In the genomic region with DNA sequence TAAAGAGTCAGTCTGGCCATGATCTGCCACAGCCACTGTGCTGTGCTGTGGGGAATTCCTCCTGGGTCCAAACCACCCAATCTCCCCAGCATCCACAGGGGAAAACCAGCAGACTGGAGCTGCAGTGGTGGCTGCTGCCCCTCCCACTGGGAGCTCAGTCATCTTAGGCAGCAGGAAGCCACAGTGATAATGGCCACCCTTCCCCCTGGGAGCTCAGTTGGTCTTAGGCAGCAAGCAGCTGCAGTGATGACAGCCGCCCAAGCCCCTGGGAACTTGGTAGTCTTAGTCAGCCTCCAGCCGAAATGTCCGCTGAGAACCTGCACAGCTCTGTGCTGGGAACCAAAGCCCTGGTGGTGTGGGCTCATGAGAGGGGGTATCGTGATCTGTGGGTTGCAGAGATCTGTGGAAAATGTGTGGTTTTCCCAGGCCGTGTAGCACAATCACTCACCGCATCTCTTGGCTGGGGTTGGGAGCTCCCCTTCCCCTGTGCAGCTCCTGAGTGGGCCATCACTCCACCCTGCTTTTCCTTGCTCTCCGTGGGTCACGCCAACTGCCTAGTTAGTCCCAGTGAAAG, we compare ENCODE assay signal across 14 cellular contexts. TPM values are rescaled to one million over a fixed set of nuclear protein-coding genes. Genes with fewer than 3 reads are reported as not detected.
DNase-seq lines count a peak whose midpoint lies in the region; ATAC-seq and TF ChIP-seq lines count a peak whose summit lies in the region.
"Had no signal": no experiment of that assay in that cellular context is flagged by ENCODE, and none has a peak within 500 bp of the region (broad histone marks: within the 10 kb centered on the region; RNA-seq: fewer than 3 reads in every experiment).

No MANE protein-coding gene starts in this region.

- no peaks in the 10 kb centered on the region for H3K4me1 Mint-ChIP-seq in progenitor cell of endocrine pancreas (ENCODE audit: low read depth)
- H3K4me1 Mint-ChIP-seq in immature natural killer cell: no peaks in the 10 kb centered on the region

- H3K4me3 ChIP-seq in AG09309 (ENCODE audit: control insufficient read depth, low read depth, low read length) (no peak overlapping the region), cardiac fibroblast (replicated peaks in 1 of 2; ENCODE audit: low read depth in 2 of 2, low read length in 2 of 2) (no peak overlapping the region), colonic mucosa (no peak overlapping the region)
- H3K4me3 ChIP-seq: skin epidermis had no signal

- intact Hi-C loops in colonic mucosa (cut with DNase I): no loop called here

- H3K9me3 Mint-ChIP-seq in progenitor cell of endocrine pancreas (ENCODE audit: low read depth) (peaks cover 32% of the 10 kb centered on the region), immature natural killer cell (peaks cover 3 to 11% (median 6%) of the 10 kb centered on the region in 6 donors)

- peak; percentile 4 for DNase-seq in AG09309 (ENCODE audit: low read depth)
- peak; percentile 10 to 69 for DNase-seq in cardiac fibroblast (ENCODE audit: low read depth in 2 of 2)
- DNase-seq in colonic mucosa: no peak
- DNase-seq in progenitor cell of endocrine pancreas (ENCODE audit: low spot score, unreplicated experiment): no peak
- no peak for DNase-seq in immature natural killer cell
- DNase-seq: activated naive CD8-positive, alpha-beta T cell treated with anti-CD3 and anti-CD28 coated beads for 36 hours; cortex of kidney; PC-3 had no signal

- ATAC-seq in GM19351 (IDR thresholded peaks at IDR 0.05; ENCODE audit: unreplicated experiment) (peak; percentile 44), HG03066 (IDR thresholded peaks at IDR 0.05; ENCODE audit: low read depth, unreplicated experiment) (peak; percentile 67), GM21717 (IDR thresholded peaks at IDR 0.05; ENCODE audit: unreplicated experiment) (no peak)
- ATAC-seq: PC-3 had no signal

- no peaks in the 10 kb centered on the region for H3K4me1 ChIP-seq in colonic mucosa

- no peak for TF ChIP-seq CTCF in AG09309 (IDR thresholded peaks at IDR 0.05; ENCODE audit: control insufficient read depth, insufficient read depth, low read depth, low read length, missing control alignments)
- no peak for TF ChIP-seq CTCF in cardiac fibroblast (IDR thresholded peaks at IDR 0.05; ENCODE audit: low read depth, low read length)
- TF ChIP-seq CTCF in colonic mucosa (IDR thresholded peaks at IDR 0.05): no peak
- no peak for TF ChIP-seq CTCF in progenitor cell of endocrine pancreas (IDR thresholded peaks at IDR 0.05; ENCODE audit: unreplicated experiment)

- no peaks in the 10 kb centered on the region for H3K27me3 ChIP-seq in colonic mucosa

- H3K9me3 ChIP-seq in colonic mucosa: no peaks in the 10 kb centered on the region

- H3K9ac ChIP-seq in colonic mucosa (ENCODE audit: low read depth in 2 of 2, low read length in 2 of 2): no peak overlapping the region

- H3K27ac ChIP-seq in colonic mucosa: no peak overlapping the region
- H3K27ac ChIP-seq: skin epidermis had no signal

- H3K36me3 Mint-ChIP-seq in progenitor cell of endocrine pancreas (ENCODE audit: insufficient read depth) (peaks cover 3% of the 10 kb centered on the region), immature natural killer cell (peaks cover 0 to 11% (median 0%) of the 10 kb centered on the region in 3 donors)
- H3K36me3 Mint-ChIP-seq: type B pancreatic cell had no signal

- no peaks in the 10 kb centered on the region for H3K27me3 Mint-ChIP-seq in progenitor cell of endocrine pancreas
- peaks cover 0 to 22% (median 5%) of the 10 kb centered on the region in 3 donors for H3K27me3 Mint-ChIP-seq in immature natural killer cell (ENCODE audit: low read depth in 3 of 3)

- no peak overlapping the region for H3K27ac Mint-ChIP-seq in progenitor cell of endocrine pancreas
- H3K27ac Mint-ChIP-seq in immature natural killer cell: no peak overlapping the region
- H3K27ac Mint-ChIP-seq: activated naive CD8-positive, alpha-beta T cell treated with anti-CD3 and anti-CD28 coated beads for 36 hours; T-helper 1 cell treated with Interleukin-12 subunit alpha and Interleukin-12 subunit beta and Interleukin-4 antibody, amounts not matched to agents 30 μg/mL and 1 μg/mL, for 36 hours; type B pancreatic cell had no signal

- H3K36me3 ChIP-seq in colonic mucosa: no peaks in the 10 kb centered on the region

- H3K4me3 Mint-ChIP-seq in progenitor cell of endocrine pancreas (ENCODE audit: low read depth) (no peak overlapping the region), immature natural killer cell (no peak overlapping the region)
- H3K4me3 Mint-ChIP-seq: activated naive CD8-positive, alpha-beta T cell treated with anti-CD3 and anti-CD28 coated beads for 36 hours; T-helper 1 cell treated with Interleukin-12 subunit alpha and Interleukin-12 subunit beta and Interleukin-4 antibody, amounts not matched to agents 30 μg/mL and 1 μg/mL, for 36 hours; type B pancreatic cell had no signal

RNA-seq across cellular contexts. Expression of a gene that starts 38.4 kb away (rescaled TPM):
- total RNA-seq in colonic mucosa: 100 to 1,000 TPM in 1 of 2 donors, 10 to 100 TPM in 1; 99.6 to 123 TPM
- total RNA-seq in progenitor cell of endocrine pancreas: 56.4 and 63.7 TPM in 2 replicates
- 10 to 100 TPM; 22.5 to 49.0 (median 40.9) TPM for polyA plus RNA-seq in immature natural killer cell

Comparison
In these comparisons a context has a peak if more than half of its experiments do, and no peak if none do; other contexts are left out.
1. DNase-seq: peak in AG09309 (single experiment) and cardiac fibroblast (2 of 2); none in colonic mucosa (single experiment), progenitor cell of endocrine pancreas (single experiment) and immature natural killer cell (0 of 3).